In genomic region chr2:105772362-105772761, GRCh38 we compare ENCODE assay signal across 16 cellular contexts. TPM values are rescaled to one million over a fixed set of nuclear protein-coding genes. Genes with fewer than 3 reads are reported as not detected.
A peak's percentile ranks its signal among the peaks of the same experiment; 100 is the strongest.
DNase-seq lines count a peak whose midpoint lies in the region; ATAC-seq, FAIRE-seq and TF ChIP-seq lines count a peak whose summit lies in the region.
"Had no signal": no experiment of that assay in that cellular context is flagged by ENCODE, and none has a peak within 500 bp of the region (broad histone marks: within the 10 kb centered on the region; RNA-seq: fewer than 3 reads in every experiment).

No MANE protein-coding gene starts in this region.

- CTCF ChIA-PET in Calu3 (lab: Charles Lee) = interaction anchor here (0.6 kb wide), 2 partner anchors 189 to 859 kb away, joined by 3 read pairs; no protein-coding TSS in a partner anchor

- TF ChIP-seq CTCF in Calu3 (IDR thresholded peaks at IDR 0.05; ENCODE audit: unreplicated experiment) (no peak), HFFc6 (IDR thresholded peaks at IDR 0.05) (no peak)

- peak overlapping the region; percentile 54 for H3K27ac Mint-ChIP-seq in Calu3 (ENCODE audit: unreplicated experiment)
- H3K27ac Mint-ChIP-seq in HFFc6 = no peak overlapping the region

- peaks cover 22% of the 10 kb centered on the region for H3K36me3 Mint-ChIP-seq in Calu3 (ENCODE audit: insufficient read depth, unreplicated experiment)
- H3K36me3 Mint-ChIP-seq in HFFc6 (ENCODE audit: low read depth) = no peaks in the 10 kb centered on the region

- no peak overlapping the region for H3K4me3 Mint-ChIP-seq in Calu3 (ENCODE audit: low read depth, unreplicated experiment)
- H3K4me3 Mint-ChIP-seq in HFFc6 = no peak overlapping the region

- DNase-seq in Calu3 (no peak), Right ventricle myocardium superior (no peak), renal cortical epithelial cell (ENCODE audit: low read depth) (peak; percentile 37), SW480 (ENCODE audit: low spot score) (no peak), hypothalamus (lab: John Stamatoyannopoulos, UW) (no peak), HTR-8/SVneo (ENCODE audit: insufficient read length, low spot score) (no peak), HFFc6 (no peak)
- peak; percentile 43 for DNase-seq in activated CD8-positive, alpha-beta memory T cell treated with anti-CD3 and anti-CD28 coated beads, Interleukin-2, amount 50 U/mL, for 48 hours
- DNase-seq: erythroblast, kidney glomerular epithelial cell, NCI-H2171, OCI-M1, posterior cingulate gyrus had no signal

- H3K27me3 Mint-ChIP-seq in Calu3 (ENCODE audit: unreplicated experiment) (no peaks in the 10 kb centered on the region), HFFc6 (ENCODE audit: insufficient read depth) (no peaks in the 10 kb centered on the region)

- no peak for FAIRE-seq in HTR-8/SVneo (lab: Jason Lieb, UNC)
- FAIRE-seq: GM12878, urothelium cell line had no signal

- intact Hi-C loops in Calu3 (cut with micrococcal nuclease; ENCODE audit: unreplicated experiment) = no loop called here
- intact Hi-C loops in Right ventricle myocardium superior (cut with DNase I) = no loop called here

- H3K9me3 Mint-ChIP-seq in Calu3 (ENCODE audit: low read depth, unreplicated experiment) = no peaks in the 10 kb centered on the region
- no peaks in the 10 kb centered on the region for H3K9me3 Mint-ChIP-seq in HFFc6

- peak; percentile 50 for ATAC-seq in Right ventricle myocardium superior (ENCODE audit: poor library complexity)
- ATAC-seq: GM12878, HCT116 had no signal

- peaks cover 15% of the 10 kb centered on the region for H3K4me1 Mint-ChIP-seq in Calu3 (ENCODE audit: low read depth, unreplicated experiment)
- H3K4me1 Mint-ChIP-seq in HFFc6 (ENCODE audit: low read depth) = peaks cover 18% of the 10 kb centered on the region

- no TSS peak for BruUV-seq in Calu3 (replicated peaks; lab: Mats Ljungman, UMichigan)

RNA-seq across cellular contexts. Expression of gene NCK2, which starts 27.6 kb away (rescaled TPM):
- total RNA-seq in Calu3 (2022) (88.6 and 96.9 TPM in 2 replicates), Right ventricle myocardium superior (32.3 TPM), renal cortical epithelial cell (45.7 and 65.0 TPM in 2 replicates)
- 10 to 100 TPM; 18.6 to 20.2 (median 19.8) TPM for total RNA-seq in HFFc6 (2021; fragmentation: NEBNext Ultra II Directional; extraction: Animal tissue kit (Norgen Biotek cat#: 25700))

Comparison
In these comparisons a context has a peak if more than half of its experiments do, and no peak if none do; other contexts are left out.
1. DNase-seq: peak in activated CD8-positive, alpha-beta memory T cell treated with anti-CD3 and anti-CD28 coated beads, Interleukin-2, amount 50 U/mL, for 48 hours (single experiment) and renal cortical epithelial cell (single experiment); none in Calu3 (single experiment), Right ventricle myocardium superior (single experiment), SW480 (single experiment), hypothalamus (0 of 51), HTR-8/SVneo (single experiment) and HFFc6 (single experiment).